In the genomic region with DNA sequence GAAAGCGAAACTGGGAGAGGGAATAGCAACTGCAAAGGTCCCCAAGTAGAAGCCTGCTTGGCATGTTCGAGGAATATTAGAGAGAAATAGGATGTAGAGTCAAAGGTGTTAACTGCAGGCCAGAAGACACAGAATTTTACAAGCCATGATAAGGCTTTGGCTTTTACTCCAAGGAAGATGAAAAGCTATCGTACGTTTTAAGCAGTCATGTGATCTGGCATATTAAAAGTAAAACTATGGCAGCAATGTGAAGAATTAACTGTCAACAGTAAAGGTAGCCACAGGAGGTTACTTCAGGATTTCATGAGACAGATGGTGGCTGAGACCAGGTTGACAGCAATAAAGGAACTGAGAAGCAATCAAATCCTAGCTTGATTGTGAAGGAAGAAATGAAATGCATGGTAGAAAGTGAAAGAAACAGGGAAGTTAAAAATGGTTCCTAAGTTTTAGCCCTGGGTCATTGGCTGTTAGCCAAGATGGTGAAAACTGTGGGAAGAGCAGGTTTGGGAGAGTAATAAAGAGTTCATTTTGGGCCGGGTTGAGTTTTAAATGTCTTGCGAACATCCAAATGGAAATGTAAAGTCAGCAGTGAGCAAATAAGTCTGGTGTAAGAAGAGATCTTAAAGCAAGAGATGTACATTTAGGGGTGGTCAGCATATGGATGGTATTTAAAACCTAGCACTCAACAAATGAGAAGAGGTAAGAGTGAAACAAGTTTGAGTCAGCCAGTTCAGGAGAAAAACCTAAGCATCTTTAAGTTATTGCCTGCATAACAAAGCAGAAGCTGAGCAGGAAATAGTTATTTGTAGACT, we compare ENCODE assay signal across 1 cellular context.
TF ChIP-seq lines count a peak whose summit lies in the region.

No MANE protein-coding gene starts in this region.

TF ChIP-seq in GM23338, 12 proteins besides CTCF, POLR2A, EP300 and RAD21 (continued from another document):
- TF ChIP-seq ZNF462 (CRISPR knock-in tag; IDR thresholded peaks at IDR 0.05), result no peak
- TF ChIP-seq JUNB (IDR thresholded peaks at IDR 0.05; ENCODE audit: unreplicated experiment), result no peak
- no peak for TF ChIP-seq STAT1 (IDR thresholded peaks at IDR 0.05; ENCODE audit: unreplicated experiment)
- TF ChIP-seq, protein P1, sequence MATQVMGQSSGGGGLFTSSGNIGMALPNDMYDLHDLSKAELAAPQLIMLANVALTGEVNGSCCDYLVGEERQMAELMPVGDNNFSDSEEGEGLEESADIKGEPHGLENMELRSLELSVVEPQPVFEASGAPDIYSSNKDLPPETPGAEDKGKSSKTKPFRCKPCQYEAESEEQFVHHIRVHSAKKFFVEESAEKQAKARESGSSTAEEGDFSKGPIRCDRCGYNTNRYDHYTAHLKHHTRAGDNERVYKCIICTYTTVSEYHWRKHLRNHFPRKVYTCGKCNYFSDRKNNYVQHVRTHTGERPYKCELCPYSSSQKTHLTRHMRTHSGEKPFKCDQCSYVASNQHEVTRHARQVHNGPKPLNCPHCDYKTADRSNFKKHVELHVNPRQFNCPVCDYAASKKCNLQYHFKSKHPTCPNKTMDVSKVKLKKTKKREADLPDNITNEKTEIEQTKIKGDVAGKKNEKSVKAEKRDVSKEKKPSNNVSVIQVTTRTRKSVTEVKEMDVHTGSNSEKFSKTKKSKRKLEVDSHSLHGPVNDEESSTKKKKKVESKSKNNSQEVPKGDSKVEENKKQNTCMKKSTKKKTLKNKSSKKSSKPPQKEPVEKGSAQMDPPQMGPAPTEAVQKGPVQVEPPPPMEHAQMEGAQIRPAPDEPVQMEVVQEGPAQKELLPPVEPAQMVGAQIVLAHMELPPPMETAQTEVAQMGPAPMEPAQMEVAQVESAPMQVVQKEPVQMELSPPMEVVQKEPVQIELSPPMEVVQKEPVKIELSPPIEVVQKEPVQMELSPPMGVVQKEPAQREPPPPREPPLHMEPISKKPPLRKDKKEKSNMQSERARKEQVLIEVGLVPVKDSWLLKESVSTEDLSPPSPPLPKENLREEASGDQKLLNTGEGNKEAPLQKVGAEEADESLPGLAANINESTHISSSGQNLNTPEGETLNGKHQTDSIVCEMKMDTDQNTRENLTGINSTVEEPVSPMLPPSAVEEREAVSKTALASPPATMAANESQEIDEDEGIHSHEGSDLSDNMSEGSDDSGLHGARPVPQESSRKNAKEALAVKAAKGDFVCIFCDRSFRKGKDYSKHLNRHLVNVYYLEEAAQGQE (IDR thresholded peaks at IDR 0.05; ENCODE audit: unreplicated experiment), result no peak
- TF ChIP-seq EZH2phosphoT487 (IDR thresholded peaks at IDR 0.05; ENCODE audit: unreplicated experiment), result no peak
- no peak for TF ChIP-seq ZNF331 (CRISPR knock-in tag; IDR thresholded peaks at IDR 0.05; ENCODE audit: low read depth)
